26 cellular contexts compared by ENCODE assay signal in genomic region chr15:79094611-79095021, GRCh38. TPM values are rescaled to one million over a fixed set of nuclear protein-coding genes. Genes with fewer than 3 reads are reported as not detected.
DNase-seq lines count a peak whose midpoint lies in the region; ATAC-seq and TF ChIP-seq lines count a peak whose summit lies in the region.
"Had no signal": no experiment of that assay in that cellular context is flagged by ENCODE, and none has a peak within 500 bp of the region (broad histone marks: within the 10 kb centered on the region; RNA-seq: fewer than 3 reads in every experiment).

No MANE protein-coding gene starts in this region.

- H3K9me3 Mint-ChIP-seq in GM23338 = no peaks in the 10 kb centered on the region; the same call in 2 of the 3 replicates
- H3K9me3 Mint-ChIP-seq: CD8-positive, alpha-beta T cell had no signal

- H3K36me3 ChIP-seq in GM23338 (ENCODE audit: insufficient read depth) (no peaks in the 10 kb centered on the region), osteoblast (ENCODE audit: insufficient read depth, low read length) (no peaks in the 10 kb centered on the region), hepatocyte (replicated peaks; ENCODE audit: insufficient read depth, low read depth) (no peaks in the 10 kb centered on the region)
- H3K36me3 ChIP-seq: BLaER1 treated with 17β-estradiol and CSF1 and Interleukin-3, amounts not matched to agents 10 nM and 100 nM had no signal

- H3K27ac ChIP-seq in GM23338 (ENCODE audit: low read depth) (no peak overlapping the region), osteoblast (ENCODE audit: low read depth, low read length) (no peak overlapping the region), hepatocyte (no peak overlapping the region)
- H3K27ac ChIP-seq: BLaER1 treated with 17β-estradiol and CSF1 and Interleukin-3, amounts not matched to agents 10 nM and 100 nM; GM23248; KMS-11; SK-N-MC had no signal

- no peak for ATAC-seq in GM23338
- ATAC-seq in HG03342 (IDR thresholded peaks at IDR 0.05; ENCODE audit: unreplicated experiment) = no peak
- ATAC-seq: CD8-positive, alpha-beta T cell; PC-3 had no signal

- no peaks in the 10 kb centered on the region for H3K9me2 ChIP-seq in GM23338 (ENCODE audit: insufficient read depth)
- no peaks in the 10 kb centered on the region for H3K9me2 ChIP-seq in hepatocyte (replicated peaks; ENCODE audit: insufficient read depth)

- H3K79me2 ChIP-seq in GM23338 (replicated peaks; ENCODE audit: insufficient read depth) (no peaks in the 10 kb centered on the region), osteoblast (ENCODE audit: insufficient read depth, low read length) (no peaks in the 10 kb centered on the region), hepatocyte (no peaks in the 10 kb centered on the region)

- H3K4me1 ChIP-seq in GM23338 (ENCODE audit: insufficient read depth) = no peaks in the 10 kb centered on the region
- no peaks in the 10 kb centered on the region for H3K4me1 ChIP-seq in osteoblast (ENCODE audit: insufficient read depth, low read length)
- peaks cover 17% of the 10 kb centered on the region for H3K4me1 ChIP-seq in hepatocyte (ENCODE audit: insufficient read depth)

- H4K20me1 ChIP-seq in GM23338 (replicated peaks; ENCODE audit: insufficient read depth) (0 out of 2 replicates have a peak, but pooled peaks cover 2% of the 10 kb centered on the region), osteoblast (ENCODE audit: insufficient read depth, low read length) (no peaks in the 10 kb centered on the region), hepatocyte (ENCODE audit: insufficient read depth, poor library complexity, severe bottlenecking) (no peaks in the 10 kb centered on the region)

- no peaks in the 10 kb centered on the region for H3F3A ChIP-seq in GM23338 (replicated peaks; ENCODE audit: low read depth)

- H3K27me3 ChIP-seq in GM23338 (ENCODE audit: insufficient read depth) (peaks cover 54% of the 10 kb centered on the region), osteoblast (ENCODE audit: insufficient read depth, low read length) (peaks cover 27% of the 10 kb centered on the region), hepatocyte (peaks cover 83% of the 10 kb centered on the region)

- H3K4me3 ChIP-seq in GM23338 = no peak overlapping the region
- H3K4me3 ChIP-seq in osteoblast (ENCODE audit: insufficient read depth, low read length) = no peak overlapping the region
- no peak overlapping the region for H3K4me3 ChIP-seq in hepatocyte
- H3K4me3 ChIP-seq: BLaER1 treated with 17β-estradiol and CSF1 and Interleukin-3, amounts not matched to agents 10 nM and 100 nM; GM23248; SK-N-MC had no signal

- no peak for TF ChIP-seq CTCF in GM23338 (conservative IDR thresholded peaks at IDR 0.05; ENCODE audit: low read depth in 2 of 2)
- no peak for TF ChIP-seq CTCF in osteoblast (IDR thresholded peaks at IDR 0.05; ENCODE audit: extremely low read depth, low read depth, low read length)
- TF ChIP-seq CTCF in hepatocyte (IDR thresholded peaks at IDR 0.05; ENCODE audit: poor library complexity) = no peak

- 47% methylated on average over 6 of the region's 6 CpGs for WGBS in hepatocyte (ENCODE audit: low lambda C conversion rate, missing lambda C conversion rate)

- peaks cover 53% of the 10 kb centered on the region for H3K27me3 Mint-ChIP-seq in GM23338 (ENCODE audit: insufficient read depth, low read depth, poor library complexity)

- peaks cover 9% of the 10 kb centered on the region; the same call in 2 of the 3 replicates for H3K4me1 Mint-ChIP-seq in GM23338

- DNase-seq in NCI-H2171 treated with DMSO at 0.1 percent for 48 hours (lab: John Stamatoyannopoulos, UW) (peak; percentile 41), NCI-H2171 (lab: John Stamatoyannopoulos, UW) (no peak), GM23338 (ENCODE audit: low spot score) (peak; percentile 17), ecto neural progenitor cell (ENCODE audit: low spot score) (peak; percentile 41), osteoblast (ENCODE audit: insufficient read length, low spot score, missing footprints) (peak; percentile 54), globus pallidus (ENCODE audit: low spot score) (no peak), hepatocyte (ENCODE audit: low spot score) (no peak)
- DNase-seq: 8988T; Calu3; CD8-positive, alpha-beta T cell; DMS153; GM23248; HCEC 1CT; IMR-90; NCI-H1092 treated with DMSO at 0.1 percent for 48 hours; NCI-H1436 treated with DMSO at 0.1 percent for 48 hours; NCI-H1930; NCI-H446; NCI-H526; PC-3; RPMI8226; SHP77 treated with DMSO at 0.1 percent for 48 hours had no signal

- H3K4me2 ChIP-seq in GM23338 (no peak overlapping the region), osteoblast (ENCODE audit: insufficient read depth, low read length) (no peak overlapping the region), hepatocyte (no peak overlapping the region)
- H3K4me2 ChIP-seq: BLaER1 treated with 17β-estradiol and CSF1 and Interleukin-3, amounts not matched to agents 10 nM and 100 nM; KMS-11 had no signal

- H3K9me3 ChIP-seq in osteoblast (ENCODE audit: low read depth, low read length) (no peaks in the 10 kb centered on the region), hepatocyte (ENCODE audit: low read depth) (no peaks in the 10 kb centered on the region)

- H3K36me3 Mint-ChIP-seq in GM23338 (ENCODE audit: low read depth) = no peaks in the 10 kb centered on the region
- H3K36me3 Mint-ChIP-seq: CD8-positive, alpha-beta T cell had no signal

- H3K4me3 Mint-ChIP-seq in GM23338 = no peak overlapping the region
- H3K4me3 Mint-ChIP-seq: CD8-positive, alpha-beta T cell had no signal

- no peak overlapping the region for H3K27ac Mint-ChIP-seq in GM23338
- H3K27ac Mint-ChIP-seq: CD8-positive, alpha-beta T cell had no signal

- H2AFZ ChIP-seq in GM23338 (no peak overlapping the region), osteoblast (ENCODE audit: low read length) (no peak overlapping the region), hepatocyte (no peak overlapping the region)
- H2AFZ ChIP-seq: GM23248 had no signal

TF ChIP-seq in GM23338, 12 proteins besides CTCF, POLR2A, EP300 and RAD21:
- no peak for TF ChIP-seq REST (IDR thresholded peaks at IDR 0.05; ENCODE audit: unreplicated experiment)
- TF ChIP-seq POLR2AphosphoS5 (IDR thresholded peaks at IDR 0.05; ENCODE audit: low read depth) = no peak
- no peak for TF ChIP-seq EZH2phosphoT487 (IDR thresholded peaks at IDR 0.05; ENCODE audit: unreplicated experiment)

RNA-seq across cellular contexts. Expression of gene RASGRF1, which starts 4.0 kb away (rescaled TPM):
- total RNA-seq in GM23338 (2014; rRNA removed; shearing (Covaris generic)) = 0.24 and 0.39 TPM in 2 replicates
- polyA plus RNA-seq in GM23338 (2016; fragmentation: Nextera tagmentation; extraction: Ambion mirVana) = 0.03 and 0.05 TPM in 2 replicates
- total RNA-seq in osteoblast = under 0.01 TPM in 1 of 2 replicates, not detected in the other
- 1.5 and 2.3 TPM in 2 replicates for total RNA-seq in hepatocyte
- 0.18 and 0.52 TPM in 2 replicates for polyA plus RNA-seq in hepatocyte
- total RNA-seq: CD8-positive, alpha-beta T cell; GM23248; PC-3 had no signal
- polyA plus RNA-seq: GM23248 had no signal

Comparison
In these comparisons a context has a peak if more than half of its experiments do, and no peak if none do; other contexts are left out.
1. DNase-seq: peak in NCI-H2171 treated with DMSO at 0.1 percent for 48 hours (single experiment), GM23338 (single experiment), ecto neural progenitor cell (single experiment) and osteoblast (single experiment); none in NCI-H2171 (single experiment), globus pallidus (single experiment) and hepatocyte (single experiment).